In genomic region chr15:80536231-80536630, GRCh38 we compare ENCODE assay signal across 15 cellular contexts.
DNase-seq lines count a peak whose midpoint lies in the region; ATAC-seq and TF ChIP-seq lines count a peak whose summit lies in the region.
"Had no signal": no experiment of that assay in that cellular context is flagged by ENCODE, and none has a peak within 500 bp of the region (broad histone marks: within the 10 kb centered on the region; RNA-seq: fewer than 3 reads in every experiment).

No MANE protein-coding gene starts in this region.

- H3K9me3 ChIP-seq in iPS-20b (ENCODE audit: insufficient read depth, low read depth, low read length) = peaks cover 20% of the 10 kb centered on the region; the same call in 1 of the 2 replicates

- no peak overlapping the region for H3K4me3 ChIP-seq in iPS-20b (ENCODE audit: low read length)

- H3K36me3 ChIP-seq in iPS-20b (ENCODE audit: insufficient read depth, low read depth, low read length) = peaks cover 5% of the 10 kb centered on the region; the same call in 1 of the 2 replicates

- in situ Hi-C loops in GM13977 (cut with MboI; ENCODE audit: low pct_unique_long_range_greater_than_20kb, low sequenced_read_pairs, unreplicated experiment) = no loop called here

- no peak for TF ChIP-seq CTCF in GM13977 (IDR thresholded peaks at IDR 0.05; ENCODE audit: extremely low read depth, insufficient read depth, missing control alignments)

- peaks cover 9% of the 10 kb centered on the region for H3K4me1 ChIP-seq in iPS-20b (ENCODE audit: insufficient read depth, low read length)

- H3K27me3 ChIP-seq in iPS-20b (ENCODE audit: insufficient read depth, low read length) = no peaks in the 10 kb centered on the region

- no peak for ATAC-seq in GM21390 (IDR thresholded peaks at IDR 0.05; ENCODE audit: unreplicated experiment)
- ATAC-seq: left ventricle myocardium superior had no signal

- peak overlapping the region; percentile 63 for H3K27ac ChIP-seq in iPS-20b (ENCODE audit: low read length)

- no peak overlapping the region; the same call in 1 of the 2 replicates for H3K9ac ChIP-seq in iPS-20b (ENCODE audit: low read depth, low read length)

- DNase-seq in DMS79 (lab: John Stamatoyannopoulos, UW) (peak; percentile 4), NCI-H1436 (lab: John Stamatoyannopoulos, UW) (peak; percentile 90), NCI-H69 (lab: John Stamatoyannopoulos, UW) (peak; percentile 91), ecto neural progenitor cell (ENCODE audit: low spot score) (no peak), GM13977 (ENCODE audit: low spot score) (no peak)
- no peak for DNase-seq in NK-92 treated with Interleukin-12 subunit alpha and Interleukin-12 subunit beta, amount 100 ng/mL, for 24 hours (lab: John Stamatoyannopoulos, UW)
- DNase-seq: activated effector memory CD4-positive, alpha-beta T cell treated with anti-CD3 and anti-CD28 coated beads, Interleukin-2, amount 50 U/mL, for 16 hours; amygdala; endodermal cell; left ventricle myocardium superior; Right ventricle myocardium superior; stimulated activated CD4-positive, alpha-beta T cell treated with anti-CD3 and anti-CD28 coated beads, Interleukin-2, amount 100 ng/mL, for 48 hours; T-helper 2 cell had no signal

Comparison
In these comparisons a context has a peak if more than half of its experiments do, and no peak if none do; other contexts are left out.
1. DNase-seq: peak in DMS79 (single experiment), NCI-H1436 (single experiment) and NCI-H69 (single experiment); none in ecto neural progenitor cell (single experiment), NK-92 treated with Interleukin-12 subunit alpha and Interleukin-12 subunit beta, amount 100 ng/mL, for 24 hours (single experiment) and GM13977 (single experiment).